Comparison of ENCODE assay signal across 19 cellular contexts in genomic region chr1:187641463-187641862, GRCh38.
A peak's percentile ranks its signal among the peaks of the same experiment; 100 is the strongest.
DNase-seq lines count a peak whose midpoint lies in the region; FAIRE-seq and TF ChIP-seq lines count a peak whose summit lies in the region.
"Had no signal": no experiment of that assay in that cellular context is flagged by ENCODE, and none has a peak within 500 bp of the region (broad histone marks: within the 10 kb centered on the region; RNA-seq: fewer than 3 reads in every experiment).

No MANE protein-coding gene starts in this region.

- peak; percentile 33; the same call in 1 of the 2 replicates for TF ChIP-seq POLR2A in H54 (IDR thresholded peaks at IDR 0.05; ENCODE audit: low read depth, low read length)

- H3K9me2 ChIP-seq in hepatocyte (replicated peaks; ENCODE audit: insufficient read depth) = no peaks in the 10 kb centered on the region

- H3K36me3 ChIP-seq in hepatocyte (replicated peaks; ENCODE audit: insufficient read depth, low read depth) = no peaks in the 10 kb centered on the region

- peak overlapping the region; percentile 61 for H3K4me2 ChIP-seq in hepatocyte

- in situ Hi-C loops in SK-MEL-5 (cut with HindIII; ENCODE audit: low pct_unique_long_range_greater_than_20kb, low sequenced_read_pairs) = no loop called here

- H3K9me3 ChIP-seq in hepatocyte (ENCODE audit: low read depth) = no peaks in the 10 kb centered on the region

- no peaks in the 10 kb centered on the region for H3K79me2 ChIP-seq in hepatocyte

- no peaks in the 10 kb centered on the region for H3K27me3 ChIP-seq in hepatocyte

- DNase-seq in A172 (ENCODE audit: low spot score) (peak; percentile 38), H54 (ENCODE audit: insufficient read length, low spot score) (no peak), SK-MEL-5 (ENCODE audit: low read depth, low spot score) (peak; percentile 25), hepatocyte (ENCODE audit: low spot score) (peak; percentile 39), HUDEP-2 (lab: John Stamatoyannopoulos, UW; ENCODE audit: unreplicated experiment in 76 of 76) (no peak), NCI-H524 treated with DMSO at 0.1 percent for 48 hours (lab: John Stamatoyannopoulos, UW) (no peak), GM10266 (ENCODE audit: extremely low spot score) (no peak), DMS79 (lab: John Stamatoyannopoulos, UW) (no peak)
- DNase-seq: C1 segment of cervical spinal cord, NCI-H1436 treated with DMSO at 0.1 percent for 48 hours, NCI-H2081, NCI-H2227 treated with DMSO at 0.1 percent for 48 hours, NCI-H524, SHP77 treated with DMSO at 0.1 percent for 48 hours had no signal

- WGBS in hepatocyte (ENCODE audit: low lambda C conversion rate, missing lambda C conversion rate) = 69% methylated on average over 7 of the region's 7 CpGs

- peaks cover 10% of the 10 kb centered on the region for H3K4me1 ChIP-seq in hepatocyte (ENCODE audit: insufficient read depth)

- peak overlapping the region; percentile 41 for H2AFZ ChIP-seq in hepatocyte

- TF ChIP-seq CTCF in hepatocyte (IDR thresholded peaks at IDR 0.05; ENCODE audit: poor library complexity) (no peak), GM10266 (IDR thresholded peaks at IDR 0.05; ENCODE audit: control insufficient read depth, insufficient read depth, low read depth, missing control alignments) (no peak)

- no peak for FAIRE-seq in H54 (lab: Jason Lieb, UNC)
- FAIRE-seq: A204.1, HTR-8/SVneo, K562, RCC 7860 had no signal

- H3K27ac ChIP-seq in hepatocyte = peak overlapping the region; percentile 82
- H3K27ac ChIP-seq: HL-60 had no signal

- no peaks in the 10 kb centered on the region for H4K20me1 ChIP-seq in hepatocyte (ENCODE audit: insufficient read depth, poor library complexity, severe bottlenecking)

- no peak overlapping the region for H3K4me3 ChIP-seq in hepatocyte
- H3K4me3 ChIP-seq: K562 had no signal

Comparison
In these comparisons a context has a peak if more than half of its experiments do, and no peak if none do; other contexts are left out.
1. DNase-seq: peak in A172 (single experiment), SK-MEL-5 (single experiment) and hepatocyte (single experiment); none in H54 (single experiment), HUDEP-2 (0 of 76), NCI-H524 treated with DMSO at 0.1 percent for 48 hours (single experiment), GM10266 (single experiment) and DMS79 (single experiment).